In genomic region chr6:28808383-28808782, GRCh38 we compare ENCODE assay signal across 1 cellular context.
TF ChIP-seq lines count a peak whose summit lies in the region.

No MANE protein-coding gene starts in this region.

TF ChIP-seq in HCT116, 20 proteins besides CTCF, POLR2A, EP300 and RAD21 (continued from another document):
- TF ChIP-seq TCF7L2 (IDR thresholded peaks at IDR 0.05; ENCODE audit: borderline replicate concordance, extremely low read depth, insufficient read depth, insufficient read length), result no peak
- TF ChIP-seq CEBPB (IDR thresholded peaks at IDR 0.05; ENCODE audit: low read depth), result no peak
- no peak for TF ChIP-seq ZFX (IDR thresholded peaks at IDR 0.05)
- TF ChIP-seq SRF (IDR thresholded peaks at IDR 0.05; ENCODE audit: low read depth), result no peak
- TF ChIP-seq ZNF274 (IDR thresholded peaks at IDR 0.05; ENCODE audit: low read depth, low read length), result no peak
TF ChIP-seq in HCT116: peak in this region for 0.
